ENCODE assay signal across 8 cellular contexts in the genomic region with DNA sequence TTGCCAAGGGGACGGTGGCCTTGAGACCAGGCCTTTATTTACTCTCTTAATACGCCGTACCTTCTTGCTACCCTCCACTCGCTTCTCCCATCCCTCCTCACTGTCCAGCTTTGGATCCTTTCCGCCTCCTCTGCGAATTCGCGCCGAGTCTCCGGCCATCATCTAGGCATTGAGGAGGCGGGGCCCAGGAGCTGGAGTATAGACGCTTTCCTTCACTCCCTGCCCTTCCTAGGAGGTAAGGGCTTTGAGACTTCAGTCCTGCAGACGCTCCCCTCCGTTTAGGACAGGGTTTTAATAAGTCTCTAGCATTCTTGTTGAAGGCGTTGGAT. TPM values are rescaled to one million over a fixed set of nuclear protein-coding genes. Genes with fewer than 3 reads are reported as not detected.
DNase-seq lines count a peak whose midpoint lies in the region; ATAC-seq and TF ChIP-seq lines count a peak whose summit lies in the region.

No MANE protein-coding gene starts in this region.

- TF ChIP-seq EP300 in suprapubic skin (IDR thresholded peaks at IDR 0.05), result no peak

- peak overlapping the region; percentile 80 for H3K27ac ChIP-seq in suprapubic skin

- H3K4me3 ChIP-seq in choroid plexus epithelial cell (ENCODE audit: low read depth, low read length) (peak overlapping the region; percentile 86), lower leg skin (ENCODE audit: low read depth, poor library complexity, severe bottlenecking) (peak overlapping the region; percentile 97), suprapubic skin (peak overlapping the region; percentile 94)

- TF ChIP-seq CTCF in GM10266 (IDR thresholded peaks at IDR 0.05; ENCODE audit: control insufficient read depth, insufficient read depth, low read depth, missing control alignments) (no peak), choroid plexus epithelial cell (conservative IDR thresholded peaks at IDR 0.05; ENCODE audit: low read depth, low read length) (no peak), lower leg skin (IDR thresholded peaks at IDR 0.05) (no peak), suprapubic skin (IDR thresholded peaks at IDR 0.05) (no peak)

- peaks cover 11% of the 10 kb centered on the region for H3K36me3 ChIP-seq in suprapubic skin

- no peak for TF ChIP-seq POLR2A in lower leg skin (IDR thresholded peaks at IDR 0.05)
- TF ChIP-seq POLR2A in suprapubic skin (IDR thresholded peaks at IDR 0.05), result no peak

- peak; percentile 35 for DNase-seq in A172 (ENCODE audit: low spot score)
- DNase-seq in GM10266 (ENCODE audit: extremely low spot score), result peak; percentile 18
- DNase-seq in RPMI7951 (ENCODE audit: low read depth), result peak; percentile 42
- peak; percentile 38 for DNase-seq in choroid plexus epithelial cell (ENCODE audit: low read depth)
- peak in 1 of 2 donors; percentile 19 for DNase-seq in lower leg skin (ENCODE audit: low spot score in 2 of 2)
- DNase-seq in suprapubic skin (ENCODE audit: low spot score in 2 of 2), result no peak

- H3K9me3 ChIP-seq in suprapubic skin, result no peaks in the 10 kb centered on the region

- intact Hi-C loops in lower leg skin (cut with DNase I; ENCODE audit: low total_unique reads), result no loop called here

- ATAC-seq in HG02943 (IDR thresholded peaks at IDR 0.05; ENCODE audit: low read depth, unreplicated experiment) (peak; percentile 1), HG03442 (IDR thresholded peaks at IDR 0.05; ENCODE audit: unreplicated experiment) (no peak)

- H3K27me3 ChIP-seq in suprapubic skin, result no peaks in the 10 kb centered on the region

- WGBS in lower leg skin, 2 donors, result 0 to 1% methylated on average over 15 of the region's 15 CpGs
- 0% methylated on average over 15 of the region's 15 CpGs for WGBS in suprapubic skin

- peaks cover 24% of the 10 kb centered on the region for H3K4me1 ChIP-seq in suprapubic skin

RNA-seq across cellular contexts. Expression of a gene that starts 0.5 kb away (rescaled TPM):
- total RNA-seq in A172 (2014; rRNA removed; shearing (Covaris generic)), result 58.8 and 65.6 TPM in 2 replicates
- total RNA-seq in RPMI7951 (2014; rRNA removed; shearing (Covaris generic)), result 28.8 and 33.4 TPM in 2 replicates
- total RNA-seq in lower leg skin (10 to 100 TPM; 13.5 to 25.3 (median 14.7) TPM), suprapubic skin (10 to 100 TPM; 16.6 to 22.9 (median 19.8) TPM)

RNA-seq across cellular contexts. Expression of a gene that starts 50.9 kb away (rescaled TPM):
- 23.7 and 25.9 TPM in 2 replicates for total RNA-seq in A172 (2014; rRNA removed; shearing (Covaris generic))
- 18.2 and 21.5 TPM in 2 replicates for total RNA-seq in RPMI7951 (2014; rRNA removed; shearing (Covaris generic))
- 1 to 10 TPM; 4.7 to 7.7 (median 6.3) TPM for total RNA-seq in lower leg skin
- total RNA-seq in suprapubic skin, result 10 to 100 TPM in 2 of 4 donors, 1 to 10 TPM in 2; 8.3 to 11.5 (median 9.6) TPM

Comparison
In these comparisons a context has a peak if more than half of its experiments do, and no peak if none do; other contexts are left out.
1. DNase-seq: peak in A172 (single experiment), GM10266 (single experiment), RPMI7951 (single experiment) and choroid plexus epithelial cell (single experiment); none in suprapubic skin (0 of 2).
2. Peak in every context shown above with its lines, with median percentiles within 50 percentile points of each other: H3K4me3 ChIP-seq.